In genomic region chr14:106690333-106690891, GRCh38 we compare ENCODE assay signal across 16 cellular contexts.
DNase-seq lines count a peak whose midpoint lies in the region; ATAC-seq and TF ChIP-seq lines count a peak whose summit lies in the region.
"Had no signal": no experiment of that assay in that cellular context is flagged by ENCODE, and none has a peak within 500 bp of the region (broad histone marks: within the 10 kb centered on the region; RNA-seq: fewer than 3 reads in every experiment).

No MANE protein-coding gene starts in this region.

- POLR2A ChIA-PET in activated CD4-positive, alpha-beta T cell treated with anti-CD3 and anti-CD28 coated beads for 36 hours (lab: Charles Lee), result no interaction called here
- POLR2A ChIA-PET in CD8-positive, alpha-beta memory T cell (lab: Charles Lee), result no interaction called here

- H3K27ac ChIP-seq in DND-41 (ENCODE audit: low read length), result no peak overlapping the region
- no peak overlapping the region for H3K27ac ChIP-seq in CD8-positive, alpha-beta memory T cell (ENCODE audit: low read depth, low read length)
- H3K27ac ChIP-seq: 22Rv1 had no signal

- H3K36me3 ChIP-seq in DND-41 (ENCODE audit: insufficient read depth, low read length), result no peaks in the 10 kb centered on the region
- no peaks in the 10 kb centered on the region for H3K36me3 ChIP-seq in CD8-positive, alpha-beta memory T cell (ENCODE audit: insufficient read depth, low read length)
- H3K36me3 ChIP-seq: BLaER1 had no signal

- no peaks in the 10 kb centered on the region for H3K36me3 Mint-ChIP-seq in activated CD4-positive, alpha-beta T cell treated with anti-CD3 and anti-CD28 coated beads, Interleukin-2, amount 10 ng/mL, durations not matched to agents 24 days and 14 days (ENCODE audit: low read depth)
- no peaks in the 10 kb centered on the region for H3K36me3 Mint-ChIP-seq in activated CD4-positive, alpha-beta T cell treated with anti-CD3 and anti-CD28 coated beads for 36 hours (ENCODE audit: low read depth)
- no peaks in the 10 kb centered on the region for H3K36me3 Mint-ChIP-seq in T-helper 17 cell (ENCODE audit: low read depth)
- no peaks in the 10 kb centered on the region for H3K36me3 Mint-ChIP-seq in CD8-positive, alpha-beta memory T cell
- H3K36me3 Mint-ChIP-seq: IgD-negative memory B cell had no signal

- no peak for ATAC-seq in activated CD4-positive, alpha-beta T cell treated with anti-CD3 and anti-CD28 coated beads for 36 hours
- ATAC-seq in DND-41 (ENCODE audit: insufficient read depth, low read depth), result peak; percentile 47; the same call in 2 of the 3 replicates
- ATAC-seq in T-helper 17 cell, result no peak
- ATAC-seq in GM19452 (IDR thresholded peaks at IDR 0.05; ENCODE audit: unreplicated experiment), result no peak
- ATAC-seq in HG02852 (IDR thresholded peaks at IDR 0.05; ENCODE audit: unreplicated experiment), result no peak
- ATAC-seq: GM23338 had no signal

- CTCF ChIA-PET in activated CD4-positive, alpha-beta T cell treated with anti-CD3 and anti-CD28 coated beads for 36 hours (lab: Charles Lee), result interaction anchor here (0.9 to 2.4 kb wide), 10 partner anchors 10 to 140 kb away, joined by 3 to 13 read pairs (median 5); no protein-coding TSS in a partner anchor
- CTCF ChIA-PET in CD8-positive, alpha-beta memory T cell (lab: Charles Lee), result no interaction called here

- peaks cover 9% of the 10 kb centered on the region for H3K4me1 Mint-ChIP-seq in activated CD4-positive, alpha-beta T cell treated with anti-CD3 and anti-CD28 coated beads, Interleukin-2, amount 10 ng/mL, durations not matched to agents 24 days and 14 days
- H3K4me1 Mint-ChIP-seq in activated CD4-positive, alpha-beta T cell treated with anti-CD3 and anti-CD28 coated beads for 36 hours, result peaks cover 20% of the 10 kb centered on the region
- H3K4me1 Mint-ChIP-seq in T-helper 17 cell, result peaks cover 15% of the 10 kb centered on the region
- H3K4me1 Mint-ChIP-seq in CD8-positive, alpha-beta memory T cell, result peaks cover 7 to 13% (median 8%) of the 10 kb centered on the region in 3 donors
- H3K4me1 Mint-ChIP-seq: GM23338 had no signal

- no peaks in the 10 kb centered on the region for H3K79me2 ChIP-seq in DND-41 (ENCODE audit: insufficient read depth, low read length)

- H4K20me1 ChIP-seq in DND-41 (ENCODE audit: insufficient read depth, low read length), result no peaks in the 10 kb centered on the region
- H4K20me1 ChIP-seq: BLaER1 had no signal

- H3K9me3 Mint-ChIP-seq in activated CD4-positive, alpha-beta T cell treated with anti-CD3 and anti-CD28 coated beads, Interleukin-2, amount 10 ng/mL, durations not matched to agents 24 days and 14 days, result no peaks in the 10 kb centered on the region
- H3K9me3 Mint-ChIP-seq in activated CD4-positive, alpha-beta T cell treated with anti-CD3 and anti-CD28 coated beads for 36 hours (ENCODE audit: low read depth), result no peaks in the 10 kb centered on the region
- no peaks in the 10 kb centered on the region for H3K9me3 Mint-ChIP-seq in CD8-positive, alpha-beta memory T cell
- H3K9me3 Mint-ChIP-seq: IgD-negative memory B cell had no signal

- no peak overlapping the region for H3K4me3 ChIP-seq in DND-41 (ENCODE audit: low read depth in 1 of 2, low read length in 2 of 2)
- H3K4me3 ChIP-seq in CD8-positive, alpha-beta memory T cell (ENCODE audit: low read length), result no peak overlapping the region
- H3K4me3 ChIP-seq: BLaER1, GM23338 had no signal

- peak; percentile 52 for DNase-seq in activated CD4-positive, alpha-beta T cell treated with anti-CD3 and anti-CD28 coated beads, Interleukin-2, amount 10 ng/mL, durations not matched to agents 24 days and 14 days
- DNase-seq in activated CD4-positive, alpha-beta T cell treated with anti-CD3 and anti-CD28 coated beads for 36 hours, result no peak
- no peak for DNase-seq in DND-41
- DNase-seq in T-helper 17 cell, result no peak
- DNase-seq in CD8-positive, alpha-beta memory T cell, result no peak
- DNase-seq: COR-L47, DMS153, GF-D8, H7, KG1 had no signal

- intact Hi-C loops in activated CD4-positive, alpha-beta T cell treated with anti-CD3 and anti-CD28 coated beads, Interleukin-2, amount 10 ng/mL, durations not matched to agents 24 days and 14 days (cut with micrococcal nuclease), result no loop called here
- intact Hi-C loops in activated CD4-positive, alpha-beta T cell treated with anti-CD3 and anti-CD28 coated beads for 36 hours (cut with DNase I, micrococcal nuclease), result no loop called here

- no peaks in the 10 kb centered on the region for H3K9me3 ChIP-seq in DND-41 (ENCODE audit: insufficient read depth, low read length, severe bottlenecking)
- no peaks in the 10 kb centered on the region for H3K9me3 ChIP-seq in T-helper 17 cell (ENCODE audit: control insufficient read depth, low read length, poor library complexity, severe bottlenecking)
- no peaks in the 10 kb centered on the region for H3K9me3 ChIP-seq in CD8-positive, alpha-beta memory T cell (ENCODE audit: low read length)
- H3K9me3 ChIP-seq: BLaER1 had no signal

- peaks cover 19% of the 10 kb centered on the region for H3K27me3 Mint-ChIP-seq in activated CD4-positive, alpha-beta T cell treated with anti-CD3 and anti-CD28 coated beads, Interleukin-2, amount 10 ng/mL, durations not matched to agents 24 days and 14 days
- H3K27me3 Mint-ChIP-seq in activated CD4-positive, alpha-beta T cell treated with anti-CD3 and anti-CD28 coated beads for 36 hours, result no peaks in the 10 kb centered on the region
- peaks cover 16% of the 10 kb centered on the region for H3K27me3 Mint-ChIP-seq in T-helper 17 cell
- H3K27me3 Mint-ChIP-seq in CD8-positive, alpha-beta memory T cell, result peaks cover 10 to 11% of the 10 kb centered on the region in 2 donors

- TF ChIP-seq CTCF in DND-41 (IDR thresholded peaks at IDR 0.05; ENCODE audit: borderline replicate concordance, extremely low read depth, low read length, poor library complexity, severe bottlenecking), result no peak

- no peaks in the 10 kb centered on the region for H3K4me1 ChIP-seq in DND-41 (ENCODE audit: insufficient read depth, low read length)
- H3K4me1 ChIP-seq in CD8-positive, alpha-beta memory T cell (ENCODE audit: insufficient read depth, low read length), result no peaks in the 10 kb centered on the region

- H3K4me2 ChIP-seq in DND-41 (ENCODE audit: insufficient read depth, low read length), result no peak overlapping the region
- H3K4me2 ChIP-seq: BLaER1, GM23338 had no signal

- no peak overlapping the region for H3K4me3 Mint-ChIP-seq in activated CD4-positive, alpha-beta T cell treated with anti-CD3 and anti-CD28 coated beads, Interleukin-2, amount 10 ng/mL, durations not matched to agents 24 days and 14 days
- no peak overlapping the region for H3K4me3 Mint-ChIP-seq in activated CD4-positive, alpha-beta T cell treated with anti-CD3 and anti-CD28 coated beads for 36 hours
- no peak overlapping the region for H3K4me3 Mint-ChIP-seq in T-helper 17 cell
- H3K4me3 Mint-ChIP-seq in CD8-positive, alpha-beta memory T cell, result peak overlapping the region in 1 of 7 donors; percentile 5
- H3K4me3 Mint-ChIP-seq: GM23338, IgD-negative memory B cell had no signal

- no peak overlapping the region for H3K27ac Mint-ChIP-seq in activated CD4-positive, alpha-beta T cell treated with anti-CD3 and anti-CD28 coated beads, Interleukin-2, amount 10 ng/mL, durations not matched to agents 24 days and 14 days
- no peak overlapping the region for H3K27ac Mint-ChIP-seq in activated CD4-positive, alpha-beta T cell treated with anti-CD3 and anti-CD28 coated beads for 36 hours
- H3K27ac Mint-ChIP-seq in T-helper 17 cell, result peak overlapping the region; percentile 29
- H3K27ac Mint-ChIP-seq in CD8-positive, alpha-beta memory T cell, result peak overlapping the region in 1 of 8 donors; percentile 0
- H3K27ac Mint-ChIP-seq: GM23338 had no signal

- H3K9ac ChIP-seq in DND-41 (ENCODE audit: low read depth, low read length), result no peak overlapping the region
- H3K9ac ChIP-seq: BLaER1 had no signal

- peak overlapping the region; percentile 19; the same call in 1 of the 2 replicates for H2AFZ ChIP-seq in DND-41 (ENCODE audit: low read depth, low read length)
- H2AFZ ChIP-seq: GM23338 had no signal

- H3K27me3 ChIP-seq in DND-41 (ENCODE audit: insufficient read depth, low read length, poor library complexity), result no peaks in the 10 kb centered on the region
- no peaks in the 10 kb centered on the region for H3K27me3 ChIP-seq in CD8-positive, alpha-beta memory T cell (ENCODE audit: insufficient read depth, low read length, poor library complexity, severe bottlenecking)
- H3K27me3 ChIP-seq: BLaER1 had no signal
